In the genomic region with DNA sequence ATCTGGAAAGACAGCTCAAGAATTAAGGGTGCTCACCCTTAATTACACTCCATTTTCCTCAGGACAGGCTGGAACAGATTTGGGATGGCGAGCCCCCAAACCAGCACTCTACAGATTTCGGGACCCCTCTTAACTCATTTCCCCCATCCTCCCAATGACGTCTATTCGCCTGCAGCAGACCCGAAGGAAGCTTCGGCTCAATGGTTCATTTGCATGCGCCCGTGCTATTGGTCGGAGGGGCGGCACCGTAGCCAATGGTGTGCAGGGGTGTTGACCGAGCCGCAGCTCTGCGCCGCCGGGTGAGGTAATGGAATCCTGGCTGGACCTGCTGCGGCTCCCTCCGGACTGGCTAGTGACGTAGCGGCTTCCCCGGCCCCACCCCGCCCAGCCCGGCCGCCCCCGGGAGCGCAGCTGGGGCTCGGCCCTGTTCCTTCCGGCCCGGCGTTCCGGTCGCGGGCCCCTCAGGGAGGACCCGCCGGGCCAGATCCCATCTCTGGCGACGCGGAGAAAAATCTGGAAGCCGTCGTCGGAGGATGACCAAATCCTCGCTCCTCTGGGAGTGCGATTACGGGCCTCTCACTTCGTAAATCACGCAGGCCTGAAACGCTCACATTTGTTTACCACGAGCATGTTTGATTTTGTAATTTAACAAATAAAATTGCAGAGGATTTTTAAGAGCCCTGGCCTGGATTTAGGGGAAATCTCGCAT, we compare ENCODE assay signal across 8 cellular contexts. TPM values are rescaled to one million over a fixed set of nuclear protein-coding genes. Genes with fewer than 3 reads are reported as not detected.
DNase-seq lines count a peak whose midpoint lies in the region; ATAC-seq and TF ChIP-seq lines count a peak whose summit lies in the region.

No MANE protein-coding gene starts in this region.

- peak overlapping the region; percentile 94 for H3K27ac ChIP-seq in muscle layer of colon (ENCODE audit: low read depth, low read length)

- no peaks in the 10 kb centered on the region for H3K27me3 ChIP-seq in muscle layer of colon (ENCODE audit: control insufficient read depth in 1 of 2, insufficient read depth in 2 of 2, low read length in 2 of 2)

- peak overlapping the region; percentile 92 to 99 (median 92) for H3K27ac Mint-ChIP-seq in IgD-negative memory B cell

- H3K36me3 ChIP-seq in muscle layer of colon (ENCODE audit: insufficient read depth, low read length), result no peaks in the 10 kb centered on the region

- peaks cover 15 to 20% (median 18%) of the 10 kb centered on the region in 3 donors for H3K4me1 Mint-ChIP-seq in IgD-negative memory B cell

- no peaks in the 10 kb centered on the region for H3K36me3 Mint-ChIP-seq in IgD-negative memory B cell

- DNase-seq in DMS153 (lab: John Stamatoyannopoulos, UW) (peak; percentile 95), OCI-M2 (lab: John Stamatoyannopoulos, UW; ENCODE audit: unreplicated experiment) (peak; percentile 27), epithelial cell of proximal tubule (ENCODE audit: low read depth) (peak; percentile 46)
- DNase-seq in activated T-cell treated with anti-CD3 and anti-CD28 coated beads, Interleukin-2, amount 50 U/mL, for 1 hour, result peak; percentile 89
- DNase-seq in stimulated activated CD8-positive, alpha-beta memory T cell treated with anti-CD3 and anti-CD28 coated beads, Interleukin-7, amount 100 ng/mL, for 24 hours (ENCODE audit: low read depth), result peak; percentile 74

- peak overlapping the region; percentile 80 to 94 (median 86) for H3K4me3 Mint-ChIP-seq in IgD-negative memory B cell

- H3K9ac ChIP-seq in muscle layer of colon (ENCODE audit: low read length), result peak overlapping the region; percentile 58

- no peaks in the 10 kb centered on the region for H3K27me3 Mint-ChIP-seq in IgD-negative memory B cell

- no peak for TF ChIP-seq CTCF in epithelial cell of proximal tubule (conservative IDR thresholded peaks at IDR 0.05; ENCODE audit: low read depth, low read length)

- H3K4me3 ChIP-seq in epithelial cell of proximal tubule (ENCODE audit: low read depth, low read length), result peak overlapping the region; percentile 51
- peak overlapping the region; percentile 31 to 55 for H3K4me3 ChIP-seq in muscle layer of colon (ENCODE audit: low read depth in 1 of 2, low read length in 2 of 2)

- peak; percentile 86 for ATAC-seq in GM21576 (IDR thresholded peaks at IDR 0.05; ENCODE audit: unreplicated experiment)

- no peaks in the 10 kb centered on the region for H3K9me3 Mint-ChIP-seq in IgD-negative memory B cell

- peaks cover 32% of the 10 kb centered on the region for H3K4me1 ChIP-seq in muscle layer of colon (ENCODE audit: insufficient read depth, low read length)

- H3K9me3 ChIP-seq in muscle layer of colon (ENCODE audit: low read length), result no peaks in the 10 kb centered on the region

RNA-seq across cellular contexts. Expression of a gene that starts 18.3 kb away (rescaled TPM):
- polyA plus RNA-seq in IgD-negative memory B cell, result 9.3 TPM
- total RNA-seq in epithelial cell of proximal tubule, result 2.2 and 4.3 TPM in 2 replicates

RNA-seq across cellular contexts. Expression of a gene that starts 26.2 kb away (rescaled TPM):
- polyA plus RNA-seq in IgD-negative memory B cell, result 6.4 TPM
- 1.7 and 2.9 TPM in 2 replicates for total RNA-seq in epithelial cell of proximal tubule

RNA-seq across cellular contexts. Expression of a gene that starts 36.8 kb away (rescaled TPM):
- polyA plus RNA-seq in IgD-negative memory B cell, result 25.4 TPM
- total RNA-seq in epithelial cell of proximal tubule, result 66.2 and 71.3 TPM in 2 replicates

RNA-seq across cellular contexts. Expression of a gene that starts 46.6 kb away (rescaled TPM):
- not detected for polyA plus RNA-seq in IgD-negative memory B cell
- not detected in 2 replicates for total RNA-seq in epithelial cell of proximal tubule

Comparison
In these comparisons a context has a peak if more than half of its experiments do, and no peak if none do; other contexts are left out.
1. Peak in every context shown above with its lines: DNase-seq, ATAC-seq, H3K4me3 ChIP-seq and H3K27ac ChIP-seq.
2. DNase-seq: peak in every context shown above with its lines; median percentile 95 in DMS153; 89 in activated T-cell treated with anti-CD3 and anti-CD28 coated beads, Interleukin-2, amount 50 U/mL, for 1 hour; 74 in stimulated activated CD8-positive, alpha-beta memory T cell treated with anti-CD3 and anti-CD28 coated beads, Interleukin-7, amount 100 ng/mL, for 24 hours; 46 in epithelial cell of proximal tubule; 27 in OCI-M2.